ENCODE assay signal across 18 cellular contexts in genomic region chr3:9406856-9407626, GRCh38. TPM values are rescaled to one million over a fixed set of nuclear protein-coding genes. Genes with fewer than 3 reads are reported as not detected.
DNase-seq lines count a peak whose midpoint lies in the region; ATAC-seq and TF ChIP-seq lines count a peak whose summit lies in the region.
"Had no signal": no experiment of that assay in that cellular context is flagged by ENCODE, and none has a peak within 500 bp of the region (broad histone marks: within the 10 kb centered on the region; RNA-seq: fewer than 3 reads in every experiment).

No MANE protein-coding gene starts in this region.

- no peak overlapping the region for H3K4me3 ChIP-seq in BLaER1 treated with 17β-estradiol and CSF1 and Interleukin-3, amounts not matched to agents 10 nM and 100 nM
- H3K4me3 ChIP-seq in CD8-positive, alpha-beta T cell (ENCODE audit: low read depth, low read length), result no peak overlapping the region
- no peak overlapping the region for H3K4me3 ChIP-seq in sigmoid colon
- H3K4me3 ChIP-seq: heart left ventricle had no signal

- TF ChIP-seq EP300 in sigmoid colon (IDR thresholded peaks at IDR 0.05), result no peak

- H4K20me1 ChIP-seq in BLaER1 treated with 17β-estradiol and CSF1 and Interleukin-3, amounts not matched to agents 10 nM and 100 nM, result peaks cover 92 to 100% (median 100%) of the 10 kb centered on the region in 11 experiments

- H3K4me1 Mint-ChIP-seq in CD8-positive, alpha-beta T cell (ENCODE audit: low read depth), result peaks cover 81% of the 10 kb centered on the region
- peaks cover 48% of the 10 kb centered on the region for H3K4me1 Mint-ChIP-seq in T-helper 17 cell
- H3K4me1 Mint-ChIP-seq in naive B cell, result peaks cover 49 to 76% (median 58%) of the 10 kb centered on the region in 3 donors

- TF ChIP-seq POLR2A in sigmoid colon (IDR thresholded peaks at IDR 0.05), result no peak

- peaks cover 3% of the 10 kb centered on the region for H3K9me3 Mint-ChIP-seq in CD8-positive, alpha-beta T cell
- H3K9me3 Mint-ChIP-seq in naive B cell, result peaks cover 0 to 5% (median 0%) of the 10 kb centered on the region in 7 donors

- peaks cover 0 to 29% (median 12%) of the 10 kb centered on the region in 11 experiments; a peak in 14 of 22 replicates for H3K36me3 ChIP-seq in BLaER1 treated with 17β-estradiol and CSF1 and Interleukin-3, amounts not matched to agents 10 nM and 100 nM
- H3K36me3 ChIP-seq in CD8-positive, alpha-beta T cell (ENCODE audit: insufficient read depth, low read length), result no peaks in the 10 kb centered on the region
- no peaks in the 10 kb centered on the region for H3K36me3 ChIP-seq in sigmoid colon

- H3K27me3 ChIP-seq in BLaER1 treated with 17β-estradiol and CSF1 and Interleukin-3, amounts not matched to agents 10 nM and 100 nM, result no peaks in the 10 kb centered on the region
- no peaks in the 10 kb centered on the region for H3K27me3 ChIP-seq in CD8-positive, alpha-beta T cell (ENCODE audit: insufficient read depth, low read length)
- no peaks in the 10 kb centered on the region for H3K27me3 ChIP-seq in sigmoid colon
- H3K27me3 ChIP-seq: heart left ventricle had no signal

- H3K27ac ChIP-seq in BLaER1 treated with 17β-estradiol and CSF1 and Interleukin-3, amounts not matched to agents 10 nM and 100 nM, result peak overlapping the region in 3 of 11 experiments; percentile 4 to 7 (median 5); a peak in 3 of 22 replicates
- H3K27ac ChIP-seq in CD8-positive, alpha-beta T cell (ENCODE audit: low read depth, low read length), result no peak overlapping the region
- H3K27ac ChIP-seq in sigmoid colon, result peak overlapping the region in 2 of 4 donors; percentile 54 to 99

- peaks cover 28 to 95% (median 53%) of the 10 kb centered on the region in 10 experiments for H3K4me1 ChIP-seq in BLaER1 treated with 17β-estradiol and CSF1 and Interleukin-3, amounts not matched to agents 10 nM and 100 nM
- peaks cover 66% of the 10 kb centered on the region for H3K4me1 ChIP-seq in CD8-positive, alpha-beta T cell (ENCODE audit: insufficient read depth, low read length)
- H3K4me1 ChIP-seq in sigmoid colon, result peaks cover 0 to 100% (median 91%) of the 10 kb centered on the region in 4 donors

- 87 to 93% methylated on average over 7 of the region's 7 CpGs for whole genome bisulfite sequencing in sigmoid colon, 2 donors

- no peak overlapping the region for H3K4me3 Mint-ChIP-seq in CD8-positive, alpha-beta T cell
- H3K4me3 Mint-ChIP-seq in T-helper 17 cell (no peak overlapping the region), naive B cell (peak overlapping the region; percentile 8 to 85 (median 74))

- ATAC-seq in CD8-positive, alpha-beta T cell, result no peak
- no peak for ATAC-seq in T-helper 17 cell
- ATAC-seq in naive B cell (ENCODE audit: low read depth in 2 of 2), result peak; percentile 61 to 65
- ATAC-seq: HCT116 had no signal

- DNase-seq in CD8-positive, alpha-beta T cell, result no peak
- no peak for DNase-seq in T-helper 17 cell
- no peak for DNase-seq in naive B cell
- no peak for DNase-seq in sigmoid colon
- no peak for DNase-seq in SKM-1 treated with dmso at 0.1 percent for 144 hours (lab: John Stamatoyannopoulos, UW; ENCODE audit: unreplicated experiment)
- DNase-seq in H4 (ENCODE audit: low spot score), result no peak
- DNase-seq: activated CD4-positive, alpha-beta T cell treated with anti-CD3 and anti-CD28 coated beads, Interleukin-2, amount 50 U/mL, for 4 hours; activated CD8-positive, alpha-beta memory T cell treated with anti-CD3 and anti-CD28 coated beads, Interleukin-2, amount 50 U/mL, for 4 hours; heart left ventricle; mesenchymal stem cell; NCI-H1105; NCI-H2081; NCI-H774; stimulated activated CD4-positive, alpha-beta T cell treated with anti-CD3 and anti-CD28 coated beads, Interleukin-4, amount 100 ng/mL, for 1 hour; stimulated activated naive CD4-positive, alpha-beta T cell; T-helper 9 cell had no signal

- 0 out of 22 replicates have a peak overlapping the region, but pooled peaks of 2 of the 11 experiments have one; percentile 2 to 4 for H3K9ac ChIP-seq in BLaER1 treated with 17β-estradiol and CSF1 and Interleukin-3, amounts not matched to agents 10 nM and 100 nM

- peak overlapping the region; percentile 39 to 74 (median 63); a peak in 20 of 22 replicates for H3K4me2 ChIP-seq in BLaER1 treated with 17β-estradiol and CSF1 and Interleukin-3, amounts not matched to agents 10 nM and 100 nM

- no peaks in the 10 kb centered on the region for H3K27me3 Mint-ChIP-seq in CD8-positive, alpha-beta T cell (ENCODE audit: low read depth)
- H3K27me3 Mint-ChIP-seq in T-helper 17 cell, result no peaks in the 10 kb centered on the region
- H3K27me3 Mint-ChIP-seq in naive B cell, result no peaks in the 10 kb centered on the region

- intact Hi-C loops in CD8-positive, alpha-beta T cell (cut with DNase I, micrococcal nuclease), result no loop called here
- intact Hi-C loops in sigmoid colon (cut with DNase I), result no loop called here

- CTCF ChIA-PET in CD8-positive, alpha-beta T cell (lab: Charles Lee), result interaction anchor here (0.6 kb wide), 1 partner anchor 10 kb away, joined by 3 read pairs; no protein-coding TSS in a partner anchor

- peaks cover 0 to 15% (median 0%) of the 10 kb centered on the region in 11 experiments; a peak in 4 of 22 replicates for H3K9me3 ChIP-seq in BLaER1 treated with 17β-estradiol and CSF1 and Interleukin-3, amounts not matched to agents 10 nM and 100 nM (replicated peaks in 1 of 11)
- no peaks in the 10 kb centered on the region for H3K9me3 ChIP-seq in CD8-positive, alpha-beta T cell (ENCODE audit: low read length)
- no peaks in the 10 kb centered on the region for H3K9me3 ChIP-seq in T-helper 17 cell (ENCODE audit: control insufficient read depth, low read length, poor library complexity, severe bottlenecking)
- no peaks in the 10 kb centered on the region for H3K9me3 ChIP-seq in sigmoid colon

- no peak for TF ChIP-seq CTCF in CD8-positive, alpha-beta T cell (IDR thresholded peaks at IDR 0.05)
- TF ChIP-seq CTCF in sigmoid colon (IDR thresholded peaks at IDR 0.05), result no peak

- peaks cover 9% of the 10 kb centered on the region for H3K36me3 Mint-ChIP-seq in CD8-positive, alpha-beta T cell
- peaks cover 4% of the 10 kb centered on the region for H3K36me3 Mint-ChIP-seq in T-helper 17 cell (ENCODE audit: low read depth)
- H3K36me3 Mint-ChIP-seq in naive B cell, result peaks cover 0 to 7% of the 10 kb centered on the region in 2 donors

- peak overlapping the region; percentile 49 for H3K27ac Mint-ChIP-seq in CD8-positive, alpha-beta T cell
- H3K27ac Mint-ChIP-seq in T-helper 17 cell (peak overlapping the region; percentile 54), naive B cell (peak overlapping the region; percentile 67 to 93 (median 78))

- POLR2A ChIA-PET in CD8-positive, alpha-beta T cell (lab: Charles Lee), result interaction anchor here (0.7 to 3.2 kb wide), 2 partner anchors 11 to 28 kb away, joined by 3 to 15 read pairs; partner anchors contain the start of gene SETD5

RNA-seq across cellular contexts. Expression of gene SETD5, which starts 9.6 kb away (rescaled TPM):
- 10 to 100 TPM; 56.7 to 58.9 TPM for total RNA-seq in CD8-positive, alpha-beta T cell
- total RNA-seq in T-helper 17 cell, result 100 to 1,000 TPM; 103 to 105 TPM
- 10 to 100 TPM; 26.9 to 80.7 (median 42.5) TPM for polyA plus RNA-seq in naive B cell (ENCODE audit: low read depth in 6 of 6)
- 100 to 1,000 TPM in 1 of 4 donors, 10 to 100 TPM in 3; 69.9 to 149 (median 72.7) TPM for total RNA-seq in sigmoid colon
- polyA plus RNA-seq in sigmoid colon, result 10 to 100 TPM in 2 of 3 donors, 1 to 10 TPM in 1; 8.6 to 44.7 (median 10.2) TPM
- total RNA-seq in H4 (2014; rRNA removed; shearing (Covaris generic)), result 36.3 and 43.1 TPM in 2 replicates

RNA-seq across cellular contexts. Expression of gene THUMPD3, which starts 44.2 kb away (rescaled TPM):
- total RNA-seq in CD8-positive, alpha-beta T cell, result 10 to 100 TPM; 84.1 to 84.3 TPM
- total RNA-seq in T-helper 17 cell (10 to 100 TPM; 36.9 to 50.3 TPM), sigmoid colon (10 to 100 TPM; 20.5 to 38.5 (median 36.0) TPM)
- polyA plus RNA-seq in naive B cell (ENCODE audit: low read depth in 6 of 6) (10 to 100 TPM in 5 of 6 donors, 1 to 10 TPM in 1; 9.6 to 21.5 (median 17.5) TPM), sigmoid colon (10 to 100 TPM; 15.6 to 30.9 (median 17.3) TPM)
- 44.0 and 49.3 TPM in 2 replicates for total RNA-seq in H4 (2014; rRNA removed; shearing (Covaris generic))

Comparison
In these comparisons a context has a peak if more than half of its experiments do, and no peak if none do; other contexts are left out.
1. ATAC-seq: peak in naive B cell (2 of 2); none in CD8-positive, alpha-beta T cell (single experiment) and T-helper 17 cell (single experiment).
2. H3K4me3 Mint-ChIP-seq: peak in naive B cell (8 of 8); none in CD8-positive, alpha-beta T cell (single experiment) and T-helper 17 cell (single experiment).
3. Peak in every context shown above with its lines, with median percentiles within 50 percentile points of each other: H3K27ac Mint-ChIP-seq.